ENCODE assay signal across 8 cellular contexts in genomic region chr3:69161587-69162196, GRCh38. TPM values are rescaled to one million over a fixed set of nuclear protein-coding genes. Genes with fewer than 3 reads are reported as not detected.
DNase-seq lines count a peak whose midpoint lies in the region; ATAC-seq and TF ChIP-seq lines count a peak whose summit lies in the region.

No MANE protein-coding gene starts in this region.

- no peak overlapping the region for H3K27ac Mint-ChIP-seq in activated naive CD8-positive, alpha-beta T cell treated with anti-CD3 and anti-CD28 coated beads, Interleukin-2, amount 50 U/mL, for 24 hours

- no peak overlapping the region for H3K4me3 Mint-ChIP-seq in activated naive CD8-positive, alpha-beta T cell treated with anti-CD3 and anti-CD28 coated beads, Interleukin-2, amount 50 U/mL, for 24 hours

- intact Hi-C loops in left ventricle myocardium inferior (cut with micrococcal nuclease) = loop anchor here (5.0 to 10.0 kb wide), 3 partner anchors 146 to 511 kb away; no protein-coding TSS in a partner anchor

- no peaks in the 10 kb centered on the region for H3K36me3 ChIP-seq in left ventricle myocardium inferior

- DNase-seq in NCI-H2107 treated with DMSO at 0.1 percent for 48 hours (lab: John Stamatoyannopoulos, UW; ENCODE audit: unreplicated experiment) (peak; percentile 31), NCI-H2107 (lab: John Stamatoyannopoulos, UW) (no peak), HFF-Myc (ENCODE audit: extremely low read depth, low read depth) (peak; percentile 24), NOMO-1 (lab: John Stamatoyannopoulos, UW; ENCODE audit: unreplicated experiment in 2 of 2) (peak; percentile 55 to 68), left ventricle myocardium inferior (no peak), retinal pigment epithelial cell (ENCODE audit: low read depth) (no peak)
- DNase-seq in activated naive CD8-positive, alpha-beta T cell treated with anti-CD3 and anti-CD28 coated beads, Interleukin-2, amount 50 U/mL, for 24 hours = peak; percentile 23

- ATAC-seq in activated naive CD8-positive, alpha-beta T cell treated with anti-CD3 and anti-CD28 coated beads, Interleukin-2, amount 50 U/mL, for 24 hours = no peak
- ATAC-seq in HG03135 (IDR thresholded peaks at IDR 0.05; ENCODE audit: unreplicated experiment) = no peak

- peaks cover 17% of the 10 kb centered on the region for H3K4me1 Mint-ChIP-seq in activated naive CD8-positive, alpha-beta T cell treated with anti-CD3 and anti-CD28 coated beads, Interleukin-2, amount 50 U/mL, for 24 hours

- peak; percentile 90 for TF ChIP-seq CTCF in HFF-Myc (IDR thresholded peaks at IDR 0.05; ENCODE audit: low read depth, low read length, missing control alignments)
- TF ChIP-seq CTCF in left ventricle myocardium inferior (IDR thresholded peaks at IDR 0.05; ENCODE audit: borderline replicate concordance) = peak; percentile 95
- peak; percentile 94 for TF ChIP-seq CTCF in retinal pigment epithelial cell (conservative IDR thresholded peaks at IDR 0.05; ENCODE audit: low read depth, low read length)

- no peaks in the 10 kb centered on the region for H3K27me3 ChIP-seq in left ventricle myocardium inferior (ENCODE audit: low read depth)

- no peak overlapping the region for H3K4me3 ChIP-seq in HFF-Myc (replicated peaks; ENCODE audit: low read depth, low read length)
- no peak overlapping the region for H3K4me3 ChIP-seq in left ventricle myocardium inferior
- H3K4me3 ChIP-seq in retinal pigment epithelial cell (ENCODE audit: low read length) = no peak overlapping the region

- H3K4me1 ChIP-seq in left ventricle myocardium inferior = no peaks in the 10 kb centered on the region

- H3K27ac ChIP-seq in left ventricle myocardium inferior (replicated peaks) = no peak overlapping the region

- H3K9me3 ChIP-seq in left ventricle myocardium inferior (replicated peaks) = no peaks in the 10 kb centered on the region

- no peaks in the 10 kb centered on the region for H3K9me3 Mint-ChIP-seq in activated naive CD8-positive, alpha-beta T cell treated with anti-CD3 and anti-CD28 coated beads, Interleukin-2, amount 50 U/mL, for 24 hours

- H3K27me3 Mint-ChIP-seq in activated naive CD8-positive, alpha-beta T cell treated with anti-CD3 and anti-CD28 coated beads, Interleukin-2, amount 50 U/mL, for 24 hours = no peaks in the 10 kb centered on the region

- H3K36me3 Mint-ChIP-seq in activated naive CD8-positive, alpha-beta T cell treated with anti-CD3 and anti-CD28 coated beads, Interleukin-2, amount 50 U/mL, for 24 hours (ENCODE audit: low read depth) = no peaks in the 10 kb centered on the region

RNA-seq across cellular contexts. Expression of gene LMOD3, which starts 39.3 kb away (rescaled TPM):
- 154 TPM for total RNA-seq in left ventricle myocardium inferior

Comparison
In these comparisons a context has a peak if more than half of its experiments do, and no peak if none do; other contexts are left out.
1. DNase-seq: peak in NCI-H2107 treated with DMSO at 0.1 percent for 48 hours (single experiment), HFF-Myc (single experiment), NOMO-1 (2 of 2) and activated naive CD8-positive, alpha-beta T cell treated with anti-CD3 and anti-CD28 coated beads, Interleukin-2, amount 50 U/mL, for 24 hours (single experiment); none in NCI-H2107 (single experiment), left ventricle myocardium inferior (single experiment) and retinal pigment epithelial cell (single experiment).
2. Peak in every context shown above with its lines, with median percentiles within 50 percentile points of each other: CTCF ChIP-seq.